Comparison of ENCODE assay signal across 21 cellular contexts in the genomic region with DNA sequence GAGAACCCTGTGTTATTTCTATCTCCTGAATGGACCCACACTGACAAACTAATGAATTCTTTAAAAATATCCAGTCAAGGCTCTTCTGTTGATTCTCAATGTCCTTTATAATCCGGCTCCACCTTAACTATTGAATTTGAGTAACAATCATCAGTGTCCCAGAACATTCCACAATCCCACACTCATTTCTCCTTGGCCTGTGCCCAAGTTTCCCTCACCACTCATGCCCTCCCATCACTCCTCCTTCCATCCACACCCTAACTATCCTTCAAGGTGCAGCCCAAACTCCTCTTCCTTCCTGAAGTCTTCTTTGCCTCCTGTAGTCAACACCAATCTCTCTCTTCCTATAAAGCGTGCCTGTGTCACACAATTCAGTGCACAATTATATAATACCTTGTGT.
"Had no signal": no experiment of that assay in that cellular context is flagged by ENCODE, and none has a peak within 500 bp of the region (broad histone marks: within the 10 kb centered on the region; RNA-seq: fewer than 3 reads in every experiment).

No MANE protein-coding gene starts in this region.

- H3K27ac Mint-ChIP-seq: activated CD8-positive, alpha-beta T cell treated with anti-CD3 and anti-CD28 coated beads for 36 hours; activated naive CD4-positive, alpha-beta T cell treated with anti-CD3 and anti-CD28 coated beads, Interleukin-2, amount 10 ng/mL, durations not matched to agents 7 days and 5 days; activated naive CD8-positive, alpha-beta T cell treated with anti-CD3 and anti-CD28 coated beads for 36 hours; activated T-cell treated with anti-CD3 and anti-CD28 coated beads, Interleukin-2, amount 50 U/mL, for 72 hours; activated T-helper 2 cell treated with anti-CD3 and anti-CD28 coated beads, Interferon-gamma antibody, Interleukin-2, Interleukin-4, amounts not matched to agents 10 μg/mL and 5 μg/mL and 100 μg/mL, durations not matched to agents 14 hours and 24 hours and 36 hours; T-helper 1 cell treated with Interleukin-12 subunit alpha and Interleukin-12 subunit beta and Interleukin-4 antibody, amounts not matched to agents 30 μg/mL and 1 μg/mL, for 36 hours had no signal

- H3K27me3 ChIP-seq: brain microvascular endothelial cell, MG63 had no signal

- H3K9me3 ChIP-seq: MG63 had no signal

- H3K4me3 ChIP-seq: K562, MG63 had no signal

- H3K4me1 Mint-ChIP-seq: activated naive CD4-positive, alpha-beta T cell treated with anti-CD3 and anti-CD28 coated beads, Interleukin-2, amount 10 ng/mL, durations not matched to agents 7 days and 5 days; activated naive CD8-positive, alpha-beta T cell treated with anti-CD3 and anti-CD28 coated beads for 36 hours had no signal

- H3K9me3 Mint-ChIP-seq: activated CD8-positive, alpha-beta T cell treated with anti-CD3 and anti-CD28 coated beads for 36 hours; activated naive CD4-positive, alpha-beta T cell treated with anti-CD3 and anti-CD28 coated beads, Interleukin-2, amount 10 ng/mL, durations not matched to agents 7 days and 5 days; activated naive CD8-positive, alpha-beta T cell treated with anti-CD3 and anti-CD28 coated beads for 36 hours; activated T-cell treated with anti-CD3 and anti-CD28 coated beads, Interleukin-2, amount 50 U/mL, for 72 hours; activated T-helper 2 cell treated with anti-CD3 and anti-CD28 coated beads, Interferon-gamma antibody, Interleukin-2, Interleukin-4, amounts not matched to agents 10 μg/mL and 5 μg/mL and 100 μg/mL, durations not matched to agents 14 hours and 24 hours and 36 hours; T-helper 1 cell treated with Interleukin-12 subunit alpha and Interleukin-12 subunit beta and Interleukin-4 antibody, amounts not matched to agents 30 μg/mL and 1 μg/mL, for 36 hours had no signal

- H3K36me3 ChIP-seq: brain microvascular endothelial cell, MG63 had no signal

- H3K36me3 Mint-ChIP-seq: activated naive CD4-positive, alpha-beta T cell treated with anti-CD3 and anti-CD28 coated beads, Interleukin-2, amount 10 ng/mL, durations not matched to agents 7 days and 5 days; activated naive CD8-positive, alpha-beta T cell treated with anti-CD3 and anti-CD28 coated beads for 36 hours had no signal

- DNase-seq: activated CD4-positive, alpha-beta T cell treated with anti-CD3 and anti-CD28 coated beads for 4 hours; activated CD8-positive, alpha-beta memory T cell treated with anti-CD3 and anti-CD28 coated beads, Interleukin-2, amount 50 U/mL, for 4 hours; activated CD8-positive, alpha-beta T cell treated with anti-CD3 and anti-CD28 coated beads for 36 hours; activated gamma-delta T cell treated with Interleukin-2 at 50 U/mL for 16 hours; activated naive CD4-positive, alpha-beta T cell treated with anti-CD3 and anti-CD28 coated beads, Interleukin-2, amount 10 ng/mL, durations not matched to agents 7 days and 5 days; activated naive CD8-positive, alpha-beta T cell treated with anti-CD3 and anti-CD28 coated beads for 36 hours; activated T-cell treated with anti-CD3 and anti-CD28 coated beads, Interleukin-2, amount 50 U/mL, for 72 hours; brain microvascular endothelial cell; central memory CD4-positive, alpha-beta T cell; MG63; MV-4-11; NCI-H1092 treated with DMSO at 0.1 percent for 48 hours; NCI-H1417 treated with DMSO at 0.1 percent for 48 hours; NCI-H1694; NCI-H2029; NCI-H510A treated with DMSO at 0.1 percent for 48 hours; NCI-H69; SHP77 treated with DMSO at 0.1 percent for 48 hours had no signal

- H3K27ac ChIP-seq: brain microvascular endothelial cell had no signal

- H3K4me3 Mint-ChIP-seq: activated CD8-positive, alpha-beta T cell treated with anti-CD3 and anti-CD28 coated beads for 36 hours; activated naive CD4-positive, alpha-beta T cell treated with anti-CD3 and anti-CD28 coated beads, Interleukin-2, amount 10 ng/mL, durations not matched to agents 7 days and 5 days; activated naive CD8-positive, alpha-beta T cell treated with anti-CD3 and anti-CD28 coated beads for 36 hours; activated T-cell treated with anti-CD3 and anti-CD28 coated beads, Interleukin-2, amount 50 U/mL, for 72 hours; T-helper 1 cell treated with Interleukin-12 subunit alpha and Interleukin-12 subunit beta and Interleukin-4 antibody, amounts not matched to agents 30 μg/mL and 1 μg/mL, for 36 hours had no signal
